Comparison of ENCODE assay signal across 8 cellular contexts in the genomic region with DNA sequence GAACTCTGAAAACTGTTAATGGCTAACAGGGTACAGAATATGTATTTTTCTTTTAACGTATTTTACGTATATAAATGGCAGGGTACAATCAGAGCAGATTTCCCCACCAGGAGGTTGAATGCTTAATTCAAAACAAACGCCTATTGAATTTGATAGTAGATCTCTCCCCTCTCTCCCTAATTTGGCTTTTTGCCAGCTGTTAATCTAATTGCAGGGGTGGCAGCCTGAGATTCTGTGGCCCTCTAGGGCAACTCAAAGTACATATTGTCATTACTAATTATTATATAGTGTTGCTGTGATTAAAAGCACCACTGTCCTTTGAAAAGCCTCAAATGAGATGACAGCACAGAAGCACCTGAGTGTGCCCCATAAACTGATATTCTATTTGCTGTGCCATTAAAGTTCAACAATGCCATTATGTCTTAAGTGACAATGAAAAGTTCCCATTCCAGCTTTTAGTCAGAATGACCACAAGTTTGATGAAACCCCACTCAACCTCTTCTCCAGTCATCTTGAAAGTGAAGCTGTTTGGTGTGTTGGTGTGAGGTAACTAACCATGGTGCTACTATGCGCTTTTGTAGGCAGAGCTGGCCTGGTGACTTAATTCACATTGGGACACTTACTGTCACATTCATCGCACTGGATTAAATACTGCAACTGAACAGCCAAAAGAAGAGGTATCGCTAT.
DNase-seq lines count a peak whose midpoint lies in the region; ATAC-seq, FAIRE-seq and TF ChIP-seq lines count a peak whose summit lies in the region.

No MANE protein-coding gene starts in this region.

- TF ChIP-seq RAD21 in K562 (CRISPR knock-in tag; conservative IDR thresholded peaks at IDR 0.05 in 1 of 2, IDR thresholded peaks at IDR 0.05 in 1 of 2), result no peak

- no peak overlapping the region for H3K4me3 ChIP-seq in NB4 (ENCODE audit: low read depth, low read length)
- no peak overlapping the region for H3K4me3 ChIP-seq in K562
- no peak overlapping the region for H3K4me3 ChIP-seq in left ventricle myocardium inferior

- 0 out of 5 replicates have a peak, but pooled peaks cover 0 to 6% of the 10 kb centered on the region in 2 experiments for H3K4me1 ChIP-seq in K562 (replicated peaks in 1 of 2; ENCODE audit: control insufficient read depth in 2 of 2, insufficient read depth in 2 of 2, low read length in 2 of 2)
- H3K4me1 ChIP-seq in left ventricle myocardium inferior, result no peaks in the 10 kb centered on the region

- POLR2A ChIA-PET in K562 (lab: Yijun Ruan, JAX), result no interaction called here

- H3K27ac ChIP-seq in K562 (ENCODE audit: extremely low read depth, low read depth, low read length), result no peak overlapping the region
- no peak overlapping the region for H3K27ac ChIP-seq in left ventricle myocardium inferior (replicated peaks)

- no peak for TF ChIP-seq EP300 in K562 (IDR thresholded peaks at IDR 0.05; ENCODE audit: low read length)

- peak; percentile 46 for ATAC-seq in GM21737 (IDR thresholded peaks at IDR 0.05; ENCODE audit: unreplicated experiment)
- no peak for ATAC-seq in K562

- no peak for FAIRE-seq in K562 (lab: Jason Lieb, UNC)

- intact Hi-C loops in K562 (cut with micrococcal nuclease), result no loop called here
- intact Hi-C loops in cardiac septum (cut with DNase I), result no loop called here
- intact Hi-C loops in left ventricle myocardium inferior (cut with micrococcal nuclease), result no loop called here

- no peaks in the 10 kb centered on the region; the same call in 1 of the 2 replicates for H4K20me1 ChIP-seq in K562 (replicated peaks; ENCODE audit: control insufficient read depth, insufficient read depth, low read length)

- H3K9me1 ChIP-seq in K562 (ENCODE audit: control insufficient read depth, insufficient read depth, low read length), result no peaks in the 10 kb centered on the region

- H3K36me3 ChIP-seq in K562 (ENCODE audit: control insufficient read depth, insufficient read depth, low read length) (no peaks in the 10 kb centered on the region), left ventricle myocardium inferior (no peaks in the 10 kb centered on the region)

- H3K4me2 ChIP-seq in K562 (ENCODE audit: insufficient read depth, low read length), result no peak overlapping the region

- H3K27me3 ChIP-seq in K562 (ENCODE audit: control insufficient read depth in 2 of 2, insufficient read depth in 2 of 2, low read length in 2 of 2) (no peaks in the 10 kb centered on the region), left ventricle myocardium inferior (ENCODE audit: low read depth) (no peaks in the 10 kb centered on the region)

- DNase-seq in NCI-H345 (lab: John Stamatoyannopoulos, UW), result peak; percentile 38
- DNase-seq in NCI-H345 treated with DMSO at 0.1 percent for 48 hours (lab: John Stamatoyannopoulos, UW; ENCODE audit: unreplicated experiment), result no peak
- DNase-seq in NB4 (ENCODE audit: low read depth), result peak; percentile 11
- DNase-seq in K562 (ENCODE audit: extremely low read depth in 1 of 4, low spot score in 3 of 4), result no peak
- no peak for DNase-seq in cardiac septum (ENCODE audit: low spot score)
- DNase-seq in GOT3 (lab: John Stamatoyannopoulos, UW), result no peak
- DNase-seq in left ventricle myocardium inferior, result no peak

- no TSS peak for BruUV-seq in K562 (replicated peaks; lab: Mats Ljungman, UMichigan)

- TF ChIP-seq CTCF in NB4 (IDR thresholded peaks at IDR 0.05; ENCODE audit: low read depth, low read length) (no peak), K562 (IDR thresholded peaks at IDR 0.05 in 2 of 3, conservative IDR thresholded peaks at IDR 0.05 in 1 of 3; ENCODE audit: insufficient read depth in 2 of 3, low read depth in 1 of 3, low read length in 3 of 3) (no peak), left ventricle myocardium inferior (IDR thresholded peaks at IDR 0.05; ENCODE audit: borderline replicate concordance) (no peak)

- H3K9ac ChIP-seq in K562 (ENCODE audit: insufficient read depth in 1 of 2, low read depth in 2 of 2, low read length in 2 of 2), result no peak overlapping the region

- no peak overlapping the region for H2AFZ ChIP-seq in K562 (ENCODE audit: low read depth, low read length)

- CTCF ChIA-PET in K562 (lab: Yijun Ruan, JAX; ENCODE audit: low intra/inter-chr PET ratio), result no interaction called here

- H3K79me2 ChIP-seq in K562 (ENCODE audit: control insufficient read depth, insufficient read depth, low read length), result no peaks in the 10 kb centered on the region

- 79% methylated on average over 6 of the region's 6 CpGs for WGBS in K562 (ENCODE audit: insufficient coverage, low coverage, missing lambda C conversion rate)

- TF ChIP-seq POLR2A in NB4 (IDR thresholded peaks at IDR 0.05; ENCODE audit: extremely low read depth, insufficient read length), result no peak
- TF ChIP-seq POLR2A in K562 (conservative IDR thresholded peaks at IDR 0.05), result no peak

- no peaks in the 10 kb centered on the region for H3K9me3 ChIP-seq in K562 (replicated peaks; ENCODE audit: control insufficient read depth, insufficient read depth, low read depth, low read length)
- H3K9me3 ChIP-seq in left ventricle myocardium inferior (replicated peaks), result no peaks in the 10 kb centered on the region

- in situ Hi-C loops in K562 (cut with MboI), result no loop called here

TF ChIP-seq in K562, 482 proteins besides CTCF, POLR2A, EP300 and RAD21:
- TF ChIP-seq ZBTB7A (IDR thresholded peaks at IDR 0.05; ENCODE audit: borderline replicate concordance, control insufficient read depth, low read depth, low read length) (no peak), NFIX (CRISPR knock-in tag; IDR thresholded peaks at IDR 0.05; ENCODE audit: low read depth) (peak; percentile 28; the same call in 1 of the 2 replicates), NFIC (IDR thresholded peaks at IDR 0.05) (peak; percentile 63; the same call in 1 of the 2 replicates)

Comparison
In these comparisons a context has a peak if more than half of its experiments do, and no peak if none do; other contexts are left out.
1. DNase-seq: peak in NCI-H345 (single experiment) and NB4 (single experiment); none in NCI-H345 treated with DMSO at 0.1 percent for 48 hours (single experiment), K562 (0 of 4), cardiac septum (single experiment), GOT3 (single experiment) and left ventricle myocardium inferior (single experiment).